In genomic region chr15:100114100-100114499, GRCh38 we compare ENCODE assay signal across 9 cellular contexts.
DNase-seq lines count a peak whose midpoint lies in the region; ATAC-seq, FAIRE-seq and TF ChIP-seq lines count a peak whose summit lies in the region.
"Had no signal": no experiment of that assay in that cellular context is flagged by ENCODE, and none has a peak within 500 bp of the region (broad histone marks: within the 10 kb centered on the region; RNA-seq: fewer than 3 reads in every experiment).

No MANE protein-coding gene starts in this region.

- peak overlapping the region; percentile 74 for H3K9ac ChIP-seq in smooth muscle cell (ENCODE audit: low read depth)

- H3K27ac ChIP-seq in smooth muscle cell (ENCODE audit: low read depth) = peak overlapping the region; percentile 94
- H3K27ac ChIP-seq: neutrophil had no signal

- H3K4me2 ChIP-seq in smooth muscle cell = peak overlapping the region; percentile 83

- WGBS in smooth muscle cell (ENCODE audit: low lambda C conversion rate) = 31% methylated on average over 8 of the region's 8 CpGs

- TF ChIP-seq CTCF in astrocyte of the spinal cord (IDR thresholded peaks at IDR 0.05; ENCODE audit: low read depth, low read length) (no peak), smooth muscle cell (IDR thresholded peaks at IDR 0.05; ENCODE audit: borderline replicate concordance, insufficient read depth, poor library complexity, severe bottlenecking) (no peak)

- DNase-seq in HTR-8/SVneo (ENCODE audit: insufficient read length, low spot score) (peak; percentile 49), astrocyte of the spinal cord (ENCODE audit: low read depth, low spot score) (peak; percentile 95), inferior parietal cortex (ENCODE audit: extremely low spot score) (peak; percentile 42), smooth muscle cell (lab: John Stamatoyannopoulos, UW; ENCODE audit: unreplicated experiment) (no peak), NCI-H2227 treated with DMSO at 0.1 percent for 48 hours (lab: John Stamatoyannopoulos, UW) (no peak), NCI-H526 (lab: John Stamatoyannopoulos, UW) (no peak), GF-D8 (lab: John Stamatoyannopoulos, UW) (no peak)

- H4K20me1 ChIP-seq in smooth muscle cell (ENCODE audit: low read depth) = no peaks in the 10 kb centered on the region

- no peaks in the 10 kb centered on the region for H3K9me3 ChIP-seq in smooth muscle cell (replicated peaks; ENCODE audit: low read depth)
- H3K9me3 ChIP-seq: neutrophil had no signal

- H3K4me1 ChIP-seq in smooth muscle cell (ENCODE audit: low read depth) = peaks cover 20% of the 10 kb centered on the region

- H3K79me2 ChIP-seq in smooth muscle cell (ENCODE audit: low read depth) = no peaks in the 10 kb centered on the region

- in situ Hi-C loops in astrocyte of the spinal cord (cut with HindIII; ENCODE audit: low sequenced_read_pairs) = no loop called here

- no peaks in the 10 kb centered on the region for H3K27me3 ChIP-seq in smooth muscle cell (ENCODE audit: low read depth)

- H3K4me3 ChIP-seq in astrocyte of the spinal cord (ENCODE audit: low read depth, low read length) (peak overlapping the region; percentile 8), smooth muscle cell (no peak overlapping the region)

- no peak for ATAC-seq in GM19324 (IDR thresholded peaks at IDR 0.05; ENCODE audit: low FRiP score, unreplicated experiment)

- no peak overlapping the region for H2AFZ ChIP-seq in smooth muscle cell (ENCODE audit: low read depth)

- no peak for FAIRE-seq in HTR-8/SVneo (lab: Jason Lieb, UNC)

- peaks cover 21% of the 10 kb centered on the region for H3F3A ChIP-seq in smooth muscle cell (ENCODE audit: low read depth)

- no peaks in the 10 kb centered on the region for H3K36me3 ChIP-seq in smooth muscle cell (ENCODE audit: low read depth)
- H3K36me3 ChIP-seq: neutrophil had no signal

Comparison
In these comparisons a context has a peak if more than half of its experiments do, and no peak if none do; other contexts are left out.
1. DNase-seq: peak in HTR-8/SVneo (single experiment), astrocyte of the spinal cord (single experiment) and inferior parietal cortex (single experiment); none in smooth muscle cell (single experiment), NCI-H2227 treated with DMSO at 0.1 percent for 48 hours (single experiment), NCI-H526 (0 of 2) and GF-D8 (single experiment).